33 cellular contexts compared by ENCODE assay signal in genomic region chr15:51912528-51912927, GRCh38.
"Had no signal": no experiment of that assay in that cellular context is flagged by ENCODE, and none has a peak within 500 bp of the region (broad histone marks: within the 10 kb centered on the region; RNA-seq: fewer than 3 reads in every experiment).

No MANE protein-coding gene starts in this region.

- H3K4me3 ChIP-seq: ascending aorta, cardiac muscle cell had no signal

- FAIRE-seq: bronchial epithelial cell, TTC549 had no signal

- H3K27me3 ChIP-seq: ascending aorta, cardiac muscle cell had no signal

- DNase-seq: activated CD4-positive, alpha-beta memory T cell treated with anti-CD3 and anti-CD28 coated beads, Interleukin-2, amount 10 ng/mL, durations not matched to agents 7 days and 5 days; activated CD4-positive, alpha-beta T cell treated with anti-CD3 and anti-CD28 coated beads for 1 hour; activated CD4-positive, alpha-beta T cell treated with anti-CD3 and anti-CD28 coated beads for 36 hours; activated CD4-positive, alpha-beta T cell treated with anti-CD3 and anti-CD28 coated beads for 48 hours; activated CD4-positive, alpha-beta T cell treated with anti-CD3 and anti-CD28 coated beads, Interleukin-2, amount 10 ng/mL, durations not matched to agents 7 days and 5 days; activated CD4-positive, alpha-beta T cell treated with anti-CD3 and anti-CD28 coated beads, Interleukin-2, amount 50 U/mL, for 48 hours; activated CD4-positive, CD25-positive, alpha-beta regulatory T cell; activated CD8-positive, alpha-beta memory T cell treated with anti-CD3 and anti-CD28 coated beads for 24 hours; activated CD8-positive, alpha-beta memory T cell treated with anti-CD3 and anti-CD28 coated beads, Interleukin-2, amount 10 ng/mL, durations not matched to agents 7 days and 5 days; activated CD8-positive, alpha-beta memory T cell treated with anti-CD3 and anti-CD28 coated beads, Interleukin-2, amount 50 U/mL, for 48 hours; activated CD8-positive, alpha-beta T cell treated with anti-CD3 and anti-CD28 coated beads, Interleukin-2, amount 10 ng/mL, durations not matched to agents 7 days and 5 days; activated effector memory CD4-positive, alpha-beta T cell treated with Interleukin-2 at 50 U/mL for 16 hours; activated gamma-delta T cell; activated naive CD4-positive, alpha-beta T cell treated with anti-CD3 and anti-CD28 coated beads, Interleukin-2, amount 10 ng/mL, durations not matched to agents 7 days and 5 days; activated naive CD4-positive, alpha-beta T cell treated with Interleukin-2 at 50 U/mL for 16 hours; activated naive CD8-positive, alpha-beta T cell treated with anti-CD3 and anti-CD28 coated beads, Interleukin-2, amount 10 ng/mL, durations not matched to agents 7 days and 5 days; activated naive CD8-positive, alpha-beta T cell treated with anti-CD3 and anti-CD28 coated beads, Interleukin-2, amount 50 U/mL, for 24 hours; activated T-cell treated with anti-CD3 and anti-CD28 coated beads, Interleukin-2, amount 50 U/mL, for 24 hours; activated T-cell treated with anti-CD3 and anti-CD28 coated beads, Interleukin-2, amount 50 U/mL, for 48 hours; amygdala; anterior cingulate cortex; caudate nucleus; cerebellar nuclear complex; T-helper 1 cell; T-helper 2 cell; T-helper 9 cell; WERI-Rb-1 had no signal

- H3K36me3 ChIP-seq: WERI-Rb-1 had no signal

- H3K9me3 ChIP-seq: ascending aorta had no signal

- H3K4me1 ChIP-seq: ascending aorta had no signal

- ATAC-seq: activated CD4-positive, alpha-beta T cell treated with anti-CD3 and anti-CD28 coated beads for 36 hours; activated CD4-positive, CD25-positive, alpha-beta regulatory T cell treated with anti-CD3 and anti-CD28 coated beads, Interleukin-2, amount 50 U/mL, for 24 hours; activated CD8-positive, alpha-beta memory T cell treated with anti-CD3 and anti-CD28 coated beads, Interleukin-2, amount 10 ng/mL, durations not matched to agents 7 days and 5 days; activated CD8-positive, alpha-beta T cell treated with anti-CD3 and anti-CD28 coated beads, Interleukin-2, amount 10 ng/mL, durations not matched to agents 7 days and 5 days; activated naive CD8-positive, alpha-beta T cell treated with anti-CD3 and anti-CD28 coated beads, Interleukin-2, amount 50 U/mL, for 24 hours; WTC11 had no signal

- H3K27ac ChIP-seq: ascending aorta, cardiac muscle cell, WERI-Rb-1 had no signal
